ENCODE assay signal across 14 cellular contexts in the genomic region with DNA sequence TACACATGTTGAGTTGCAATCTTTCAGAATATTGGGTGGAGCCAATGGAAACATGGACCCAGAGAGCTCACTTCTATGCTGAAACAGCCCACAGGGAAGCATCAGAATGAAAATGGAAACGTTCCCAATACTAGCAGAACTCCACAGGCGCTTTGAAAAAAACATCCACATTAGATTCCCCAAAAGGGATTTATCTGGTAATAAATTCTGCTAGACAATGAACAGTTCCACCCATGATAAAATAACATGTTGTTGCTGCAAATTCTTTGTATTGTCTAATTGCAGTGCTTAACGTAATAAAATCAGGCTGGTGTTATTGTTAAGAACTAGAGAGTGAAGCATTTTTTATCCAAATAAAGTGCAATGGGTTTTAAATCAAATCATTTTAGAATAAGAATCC.
"Had no signal": no experiment of that assay in that cellular context is flagged by ENCODE, and none has a peak within 500 bp of the region (broad histone marks: within the 10 kb centered on the region; RNA-seq: fewer than 3 reads in every experiment).

No MANE protein-coding gene starts in this region.

- H3K36me3 ChIP-seq: brain microvascular endothelial cell, tibial artery had no signal

- H3K27me3 ChIP-seq: brain microvascular endothelial cell, tibial artery had no signal

- H3K36me3 Mint-ChIP-seq: activated CD8-positive, alpha-beta memory T cell treated with anti-CD3 and anti-CD28 coated beads, Interleukin-2, amount 10 ng/mL, durations not matched to agents 7 days and 5 days; natural killer cell had no signal

- H3K9me3 ChIP-seq: mucosa of descending colon, tibial artery had no signal

- H3K9me3 Mint-ChIP-seq: activated T-cell treated with anti-CD3 and anti-CD28 coated beads, Interleukin-2, amount 50 U/mL, for 24 hours; natural killer cell; stimulated activated naive CD8-positive, alpha-beta T cell treated with anti-CD3 and anti-CD28 coated beads, Interleukin-15, Interleukin-2, amounts not matched to agents 100 ng/mL and 50 ng/mL, for 24 hours had no signal

- ATAC-seq: activated CD4-positive, CD25-positive, alpha-beta regulatory T cell treated with anti-CD3 and anti-CD28 coated beads, Interleukin-2, amount 50 U/mL, for 24 hours; activated CD8-positive, alpha-beta memory T cell treated with anti-CD3 and anti-CD28 coated beads, Interleukin-2, amount 10 ng/mL, durations not matched to agents 7 days and 5 days; mucosa of descending colon; natural killer cell had no signal

- H3K4me1 Mint-ChIP-seq: natural killer cell had no signal

- DNase-seq: activated CD4-positive, alpha-beta T cell treated with anti-CD3 and anti-CD28 coated beads, Interleukin-2, amount 50 U/mL, for 4 hours; activated CD8-positive, alpha-beta memory T cell treated with anti-CD3 and anti-CD28 coated beads, Interleukin-2, amount 10 ng/mL, durations not matched to agents 7 days and 5 days; activated gamma-delta T cell; activated T-cell treated with anti-CD3 and anti-CD28 coated beads, Interleukin-2, amount 50 U/mL, for 24 hours; brain microvascular endothelial cell; mucosa of descending colon; natural killer cell; stimulated activated CD4-positive, alpha-beta T cell treated with anti-CD3 and anti-CD28 coated beads, Interleukin-2, amount 100 ng/mL, for 48 hours; T-helper 2 cell; tibial artery had no signal

- H3K27ac Mint-ChIP-seq: activated CD8-positive, alpha-beta memory T cell treated with anti-CD3 and anti-CD28 coated beads, Interleukin-2, amount 10 ng/mL, durations not matched to agents 7 days and 5 days; activated naive CD8-positive, alpha-beta T cell; activated T-cell treated with anti-CD3 and anti-CD28 coated beads, Interleukin-2, amount 50 U/mL, for 24 hours; natural killer cell; stimulated activated naive CD8-positive, alpha-beta T cell treated with anti-CD3 and anti-CD28 coated beads, Interleukin-15, Interleukin-2, amounts not matched to agents 100 ng/mL and 50 ng/mL, for 24 hours had no signal

- H3K27ac ChIP-seq: brain microvascular endothelial cell had no signal

- H3K4me3 Mint-ChIP-seq: activated CD8-positive, alpha-beta memory T cell treated with anti-CD3 and anti-CD28 coated beads, Interleukin-2, amount 10 ng/mL, durations not matched to agents 7 days and 5 days; activated naive CD8-positive, alpha-beta T cell; activated T-cell treated with anti-CD3 and anti-CD28 coated beads, Interleukin-2, amount 50 U/mL, for 24 hours; natural killer cell; stimulated activated naive CD8-positive, alpha-beta T cell treated with anti-CD3 and anti-CD28 coated beads, Interleukin-15, Interleukin-2, amounts not matched to agents 100 ng/mL and 50 ng/mL, for 24 hours had no signal

- H3K4me3 ChIP-seq: lung, mucosa of descending colon, tibial artery had no signal

- H3K27me3 Mint-ChIP-seq: activated CD8-positive, alpha-beta memory T cell treated with anti-CD3 and anti-CD28 coated beads, Interleukin-2, amount 10 ng/mL, durations not matched to agents 7 days and 5 days; activated naive CD8-positive, alpha-beta T cell; activated T-cell treated with anti-CD3 and anti-CD28 coated beads, Interleukin-2, amount 50 U/mL, for 24 hours; stimulated activated naive CD8-positive, alpha-beta T cell treated with anti-CD3 and anti-CD28 coated beads, Interleukin-15, Interleukin-2, amounts not matched to agents 100 ng/mL and 50 ng/mL, for 24 hours had no signal
